ENCODE assay signal across 8 cellular contexts in genomic region chr2:25168256-25169072, GRCh38. TPM values are rescaled to one million over a fixed set of nuclear protein-coding genes. Genes with fewer than 3 reads are reported as not detected.
DNase-seq lines count a peak whose midpoint lies in the region; ATAC-seq and TF ChIP-seq lines count a peak whose summit lies in the region.

POMC (minus strand) TSS chr2:25168580; CDS start chr2:25164772, 3,808 bp downstream.

- peaks cover 92% of the 10 kb centered on the region for H3K27me3 Mint-ChIP-seq in dendritic cell treated with granulocyte-macrophage colony-stimulating factor and Interleukin-4, amounts not matched to agents 40 ng/mL and 50 ng/mL, for 4 days
- peaks cover 51% of the 10 kb centered on the region for H3K27me3 Mint-ChIP-seq in stimulated activated naive CD8-positive, alpha-beta T cell treated with anti-CD3 and anti-CD28 coated beads, Interleukin-15, amount 100 ng/mL, for 72 hours

- peak within 1 kb of the TSS; percentile 13 for H3K4me3 ChIP-seq in lower leg skin (ENCODE audit: low read depth, poor library complexity, severe bottlenecking)

- H3K4me1 Mint-ChIP-seq in dendritic cell treated with granulocyte-macrophage colony-stimulating factor and Interleukin-4, amounts not matched to agents 40 ng/mL and 50 ng/mL, for 4 days (ENCODE audit: low read depth) = peaks cover 21% of the 10 kb centered on the region
- H3K4me1 Mint-ChIP-seq in stimulated activated naive CD8-positive, alpha-beta T cell treated with anti-CD3 and anti-CD28 coated beads, Interleukin-15, amount 100 ng/mL, for 72 hours = peaks cover 38% of the 10 kb centered on the region

- DNase-seq in NCI-H345 (lab: John Stamatoyannopoulos, UW) (peak; percentile 42), NCI-H345 treated with DMSO at 0.1 percent for 48 hours (lab: John Stamatoyannopoulos, UW; ENCODE audit: unreplicated experiment) (no peak), T-helper 9 cell (peak; percentile 16), lower leg skin (ENCODE audit: low spot score in 2 of 2) (no peak)
- DNase-seq in stimulated activated naive CD8-positive, alpha-beta T cell treated with anti-CD3 and anti-CD28 coated beads, Interleukin-15, amount 100 ng/mL, for 72 hours = peak; percentile 51 to 61

- 2 to 7% methylated on average over 47 to 55 of the region's 75 CpGs for WGBS in lower leg skin, 2 donors

- peak; percentile 79 for ATAC-seq in stimulated activated naive CD8-positive, alpha-beta T cell treated with anti-CD3 and anti-CD28 coated beads, Interleukin-15, amount 100 ng/mL, for 72 hours
- ATAC-seq in GM19035 (IDR thresholded peaks at IDR 0.05; ENCODE audit: unreplicated experiment) (no peak), HG02970 (IDR thresholded peaks at IDR 0.05; ENCODE audit: low FRiP score, unreplicated experiment) (no peak)

- H3K9me3 Mint-ChIP-seq in dendritic cell treated with granulocyte-macrophage colony-stimulating factor and Interleukin-4, amounts not matched to agents 40 ng/mL and 50 ng/mL, for 4 days = no peaks in the 10 kb centered on the region
- no peaks in the 10 kb centered on the region for H3K9me3 Mint-ChIP-seq in stimulated activated naive CD8-positive, alpha-beta T cell treated with anti-CD3 and anti-CD28 coated beads, Interleukin-15, amount 100 ng/mL, for 72 hours

- no peak for TF ChIP-seq POLR2A in lower leg skin (IDR thresholded peaks at IDR 0.05)

- H3K36me3 Mint-ChIP-seq in dendritic cell treated with granulocyte-macrophage colony-stimulating factor and Interleukin-4, amounts not matched to agents 40 ng/mL and 50 ng/mL, for 4 days (ENCODE audit: low read depth) = no peaks in the 10 kb centered on the region

- no peak for TF ChIP-seq CTCF in lower leg skin (IDR thresholded peaks at IDR 0.05)

- intact Hi-C loops in dendritic cell treated with granulocyte-macrophage colony-stimulating factor and Interleukin-4, amounts not matched to agents 40 ng/mL and 50 ng/mL, for 4 days (cut with micrococcal nuclease) = no loop called here
- intact Hi-C loops in lower leg skin (cut with DNase I; ENCODE audit: low total_unique reads) = loop anchor here (1.0 kb wide), 1 partner anchor 32 kb away; no protein-coding TSS in a partner anchor

- H3K4me3 Mint-ChIP-seq in dendritic cell treated with granulocyte-macrophage colony-stimulating factor and Interleukin-4, amounts not matched to agents 40 ng/mL and 50 ng/mL, for 4 days = peak within 1 kb of the TSS; percentile 53
- peak within 1 kb of the TSS; percentile 83 to 85 for H3K4me3 Mint-ChIP-seq in stimulated activated naive CD8-positive, alpha-beta T cell treated with anti-CD3 and anti-CD28 coated beads, Interleukin-15, amount 100 ng/mL, for 72 hours

- H3K27ac Mint-ChIP-seq in dendritic cell treated with granulocyte-macrophage colony-stimulating factor and Interleukin-4, amounts not matched to agents 40 ng/mL and 50 ng/mL, for 4 days = no peak within 1 kb of the TSS
- no peak within 1 kb of the TSS for H3K27ac Mint-ChIP-seq in stimulated activated naive CD8-positive, alpha-beta T cell treated with anti-CD3 and anti-CD28 coated beads, Interleukin-15, amount 100 ng/mL, for 72 hours

RNA-seq across cellular contexts. Expression of gene POMC, which starts in this region (rescaled TPM):
- 10 to 100 TPM in 1 of 4 donors, 1 to 10 TPM in 3; 3.4 to 23.3 (median 6.6) TPM for total RNA-seq in lower leg skin

Comparison
In these comparisons a context has a peak if more than half of its experiments do, and no peak if none do; other contexts are left out.
1. DNase-seq: peak in NCI-H345 (single experiment), T-helper 9 cell (single experiment) and stimulated activated naive CD8-positive, alpha-beta T cell treated with anti-CD3 and anti-CD28 coated beads, Interleukin-15, amount 100 ng/mL, for 72 hours (2 of 2); none in NCI-H345 treated with DMSO at 0.1 percent for 48 hours (single experiment) and lower leg skin (0 of 2).